ENCODE assay signal across 10 cellular contexts in the genomic region with DNA sequence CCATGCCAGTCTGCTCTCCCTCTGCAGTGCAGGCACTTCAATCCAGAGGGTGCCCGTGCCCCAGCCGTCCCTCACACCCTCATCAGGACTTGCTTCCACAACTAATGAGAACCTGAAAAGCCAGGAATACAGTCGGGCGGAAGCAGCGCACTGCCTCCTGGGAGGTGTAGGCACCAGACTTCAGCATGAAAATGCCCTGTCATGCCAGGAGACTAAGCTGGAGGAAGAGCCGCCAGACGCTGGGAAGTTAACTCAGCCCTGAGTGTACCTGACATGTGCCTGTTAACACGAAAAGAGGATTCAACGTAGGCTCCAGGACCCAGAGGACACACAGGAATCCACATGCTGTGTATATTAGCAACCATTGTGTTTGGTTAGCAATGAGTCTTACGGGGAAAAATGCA. TPM values are rescaled to one million over a fixed set of nuclear protein-coding genes. Genes with fewer than 3 reads are reported as not detected.
DNase-seq lines count a peak whose midpoint lies in the region; ATAC-seq and TF ChIP-seq lines count a peak whose summit lies in the region.
"Had no signal": no experiment of that assay in that cellular context is flagged by ENCODE, and none has a peak within 500 bp of the region (broad histone marks: within the 10 kb centered on the region; RNA-seq: fewer than 3 reads in every experiment).

No MANE protein-coding gene starts in this region.

- H3K9me3 Mint-ChIP-seq in osteocyte (ENCODE audit: unreplicated experiment) (no peaks in the 10 kb centered on the region), glutamatergic neuron (ENCODE audit: unreplicated experiment) (no peaks in the 10 kb centered on the region)

- no peaks in the 10 kb centered on the region for H3K27me3 ChIP-seq in heart right ventricle

- H3K4me1 ChIP-seq in heart right ventricle, result peaks cover 0 to 5% (median 0%) of the 10 kb centered on the region in 9 donors

- H3K4me1 Mint-ChIP-seq in osteocyte (ENCODE audit: unreplicated experiment) (peaks cover 21% of the 10 kb centered on the region), glutamatergic neuron (ENCODE audit: low read depth, unreplicated experiment) (no peaks in the 10 kb centered on the region)

- DNase-seq in SK-MEL-5 (ENCODE audit: low read depth, low spot score) (peak; percentile 11), heart right ventricle (peak; percentile 37 to 42), osteocyte (ENCODE audit: extremely low spot score, unreplicated experiment) (no peak), T1000 (lab: John Stamatoyannopoulos, UW) (no peak), glutamatergic neuron (no peak)
- DNase-seq: GDM1, NCI-H2171 had no signal

- H3K4me3 Mint-ChIP-seq in osteocyte (ENCODE audit: unreplicated experiment), result peak overlapping the region; percentile 2
- H3K4me3 Mint-ChIP-seq in glutamatergic neuron (ENCODE audit: unreplicated experiment), result no peak overlapping the region

- intact Hi-C loops in heart right ventricle (cut with DNase I), result no loop called here

- in situ Hi-C loops in SK-MEL-5 (cut with HindIII; ENCODE audit: low pct_unique_long_range_greater_than_20kb, low sequenced_read_pairs), result no loop called here

- H3K36me3 ChIP-seq in heart right ventricle, result no peaks in the 10 kb centered on the region

- 36 to 43% methylated on average over 10 of the region's 10 CpGs for WGBS in heart right ventricle, 2 donors

- peak overlapping the region; percentile 90 for H3K27ac Mint-ChIP-seq in osteocyte (ENCODE audit: unreplicated experiment)
- H3K27ac Mint-ChIP-seq in glutamatergic neuron (ENCODE audit: unreplicated experiment), result no peak overlapping the region

- peak overlapping the region in 2 of 10 donors; percentile 7 to 9 for H3K4me3 ChIP-seq in heart right ventricle

- ATAC-seq in heart right ventricle, result peak; percentile 60 to 92 (median 80)
- no peak for ATAC-seq in HG03457 (IDR thresholded peaks at IDR 0.05; ENCODE audit: unreplicated experiment)
- no peak for ATAC-seq in GM19023 (IDR thresholded peaks at IDR 0.05; ENCODE audit: unreplicated experiment)

- no peaks in the 10 kb centered on the region for H3K36me3 Mint-ChIP-seq in osteocyte (ENCODE audit: unreplicated experiment)
- no peaks in the 10 kb centered on the region for H3K36me3 Mint-ChIP-seq in glutamatergic neuron (ENCODE audit: unreplicated experiment)

- no peaks in the 10 kb centered on the region for H3K27me3 Mint-ChIP-seq in osteocyte (ENCODE audit: unreplicated experiment)
- peaks cover 2% of the 10 kb centered on the region for H3K27me3 Mint-ChIP-seq in glutamatergic neuron (ENCODE audit: unreplicated experiment)

- TF ChIP-seq CTCF in C4-2B (conservative IDR thresholded peaks at IDR 0.05) (peak; percentile 12; the same call in 1 of the 2 replicates), heart right ventricle (IDR thresholded peaks at IDR 0.05) (peak in 3 of 9 donors; percentile 16 to 27 (median 23)), osteocyte (IDR thresholded peaks at IDR 0.05) (peak; percentile 30), glutamatergic neuron (IDR thresholded peaks at IDR 0.05; ENCODE audit: partially characterized antibody, unreplicated experiment) (no peak)

- no peak overlapping the region for H3K27ac ChIP-seq in C4-2B
- no peak overlapping the region for H3K27ac ChIP-seq in heart right ventricle

- H3K9me3 ChIP-seq in heart right ventricle, result no peaks in the 10 kb centered on the region

RNA-seq across cellular contexts. Expression of gene FLI1, which starts 40.0 kb away (rescaled TPM):
- total RNA-seq in SK-MEL-5 (2014; rRNA removed; shearing (Covaris generic)), result 0.11 TPM in 1 of 2 replicates, not detected in the other
- not detected in 2 replicates for polyA plus RNA-seq in SK-MEL-5 (2015; cell fraction: cytosol; rRNA removed)
- polyA plus RNA-seq in SK-MEL-5 (2015; cell fraction: nucleus; rRNA removed), result not detected in 2 replicates
- total RNA-seq in heart right ventricle (10 to 100 TPM; 11.7 to 33.3 (median 17.2) TPM), osteocyte (20.9 and 22.1 TPM in 2 replicates), glutamatergic neuron (ENCODE audit: unreplicated experiment) (not detected)
- polyA plus RNA-seq in heart right ventricle, result 10 to 100 TPM; 11.4 to 12.1 TPM

Comparison
In these comparisons a context has a peak if more than half of its experiments do, and no peak if none do; other contexts are left out.
1. DNase-seq: peak in SK-MEL-5 (single experiment) and heart right ventricle (2 of 2); none in osteocyte (single experiment), T1000 (single experiment) and glutamatergic neuron (single experiment).
2. ATAC-seq: peak in heart right ventricle (8 of 8); none in HG03457 (single experiment) and GM19023 (single experiment).
3. RNA of gene FLI1, which starts 40.0 kb away (total RNA-seq): 20.9 to 22.1 TPM in osteocyte and 11.7 to 33.3 TPM in heart right ventricle; 0.11 TPM in SK-MEL-5 and not detected in glutamatergic neuron (single experiment); every median in the first group is over 10 times any median in the second.